ENCODE assay signal across 1 cellular context in genomic region chr4:156948738-156949137, GRCh38.
TF ChIP-seq lines count a peak whose summit lies in the region.

No MANE protein-coding gene starts in this region.

TF ChIP-seq in IMR-90, 13 proteins besides CTCF, POLR2A, EP300 and RAD21 (continued from another document):
- TF ChIP-seq ELK1 (IDR thresholded peaks at IDR 0.05; ENCODE audit: borderline replicate concordance, low read depth, low read length): no peak
